ENCODE assay signal across 1 cellular context in the genomic region with DNA sequence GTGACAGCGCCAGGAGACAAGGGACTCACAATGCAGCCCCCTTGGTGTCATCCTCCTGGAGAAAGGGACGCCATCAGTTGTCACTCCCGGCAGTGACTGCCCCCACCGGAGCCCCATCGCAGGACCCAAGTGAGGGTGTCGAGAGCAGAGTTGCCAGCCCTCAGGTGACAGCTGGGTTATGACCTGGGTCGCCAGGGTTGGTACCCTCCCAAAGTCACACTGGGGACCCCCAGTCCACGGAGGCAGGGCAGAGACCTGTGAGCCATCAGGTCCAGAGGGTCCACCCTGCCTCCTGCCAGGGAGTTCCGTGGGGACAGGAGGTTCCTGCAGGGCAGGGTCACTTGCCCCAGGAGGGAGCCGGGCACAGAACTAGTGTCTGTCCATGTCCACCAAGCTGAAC.
TF ChIP-seq lines count a peak whose summit lies in the region.

No MANE protein-coding gene starts in this region.

TF ChIP-seq in SK-N-SH treated with all-trans-retinoic acid at 6 μM for 48 hours, 23 proteins besides CTCF, POLR2A, EP300 and RAD21:
- TF ChIP-seq, protein P1, sequence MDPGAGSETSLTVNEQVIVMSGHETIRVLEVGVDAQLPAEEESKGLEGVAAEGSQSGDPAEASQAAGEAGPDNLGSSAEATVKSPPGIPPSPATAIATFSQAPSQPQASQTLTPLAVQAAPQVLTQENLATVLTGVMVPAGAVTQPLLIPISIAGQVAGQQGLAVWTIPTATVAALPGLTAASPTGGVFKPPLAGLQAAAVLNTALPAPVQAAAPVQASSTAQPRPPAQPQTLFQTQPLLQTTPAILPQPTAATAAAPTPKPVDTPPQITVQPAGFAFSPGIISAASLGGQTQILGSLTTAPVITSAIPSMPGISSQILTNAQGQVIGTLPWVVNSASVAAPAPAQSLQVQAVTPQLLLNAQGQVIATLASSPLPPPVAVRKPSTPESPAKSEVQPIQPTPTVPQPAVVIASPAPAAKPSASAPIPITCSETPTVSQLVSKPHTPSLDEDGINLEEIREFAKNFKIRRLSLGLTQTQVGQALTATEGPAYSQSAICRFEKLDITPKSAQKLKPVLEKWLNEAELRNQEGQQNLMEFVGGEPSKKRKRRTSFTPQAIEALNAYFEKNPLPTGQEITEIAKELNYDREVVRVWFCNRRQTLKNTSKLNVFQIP (CRISPR knock-in tag; IDR thresholded peaks at IDR 0.05; ENCODE audit: borderline replicate concordance, low read depth), result no peak
- TF ChIP-seq ZFP3 (CRISPR knock-in tag; IDR thresholded peaks at IDR 0.05), result no peak
- TF ChIP-seq GLIS3 (CRISPR knock-in tag; IDR thresholded peaks at IDR 0.05), result no peak
- TF ChIP-seq ISL1 (CRISPR knock-in tag; IDR thresholded peaks at IDR 0.05), result no peak
